In genomic region chr17:75260679-75261335, GRCh38 we compare ENCODE assay signal across 7 cellular contexts. TPM values are rescaled to one million over a fixed set of nuclear protein-coding genes. Genes with fewer than 3 reads are reported as not detected.
DNase-seq lines count a peak whose midpoint lies in the region; ATAC-seq and TF ChIP-seq lines count a peak whose summit lies in the region.

No MANE protein-coding gene starts in this region.

- peaks cover 0 to 34% (median 32%) of the 10 kb centered on the region in 4 donors for H3K4me1 ChIP-seq in sigmoid colon

- intact Hi-C loops in sigmoid colon (cut with DNase I), result loop anchor here (2.0 kb wide), 1 partner anchor 56 kb away; the partner anchor contains the start of gene NUP85

- WGBS in sigmoid colon, 2 donors, result 1 to 2% methylated on average over 31 of the region's 31 CpGs

- H3K27me3 ChIP-seq in sigmoid colon, result no peaks in the 10 kb centered on the region

- H3K36me3 ChIP-seq in sigmoid colon, result peaks cover 7 to 30% (median 15%) of the 10 kb centered on the region in 4 donors

- no peak for TF ChIP-seq CTCF in foreskin fibroblast (IDR thresholded peaks at IDR 0.05; ENCODE audit: low read depth, low read length)
- TF ChIP-seq CTCF in sigmoid colon (IDR thresholded peaks at IDR 0.05), result no peak

- peak; percentile 59 to 69 for DNase-seq in activated CD4-positive, alpha-beta T cell treated with anti-CD3 and anti-CD28 coated beads, Interleukin-2, amount 50 U/mL, for 48 hours
- DNase-seq in foreskin fibroblast (no peak), sigmoid colon (no peak), NCI-H1092 (lab: John Stamatoyannopoulos, UW) (no peak), hippocampal formation (lab: John Stamatoyannopoulos, UW) (no peak)

- TF ChIP-seq POLR2A in sigmoid colon (IDR thresholded peaks at IDR 0.05), result no peak

- H3K27ac ChIP-seq in sigmoid colon, result peak overlapping the region; percentile 87 to 96 (median 94)

- ATAC-seq in GM19395 (IDR thresholded peaks at IDR 0.05; ENCODE audit: unreplicated experiment) (peak; percentile 32), HG03280 (IDR thresholded peaks at IDR 0.05; ENCODE audit: unreplicated experiment) (peak; percentile 24)

- no peak for TF ChIP-seq EP300 in sigmoid colon (IDR thresholded peaks at IDR 0.05)

- H3K4me3 ChIP-seq in foreskin fibroblast (ENCODE audit: low read depth in 1 of 2, low read length in 2 of 2), result peak overlapping the region; percentile 67 to 91
- peak overlapping the region; percentile 72 to 99 (median 92) for H3K4me3 ChIP-seq in sigmoid colon

- no peaks in the 10 kb centered on the region for H3K9me3 ChIP-seq in sigmoid colon

RNA-seq across cellular contexts. Expression of gene GGA3, which starts 0.6 kb away (rescaled TPM):
- total RNA-seq in sigmoid colon, result 10 to 100 TPM; 16.0 to 22.1 (median 17.9) TPM
- 10 to 100 TPM; 10.2 to 35.8 (median 12.0) TPM for polyA plus RNA-seq in sigmoid colon

RNA-seq across cellular contexts. Expression of gene MRPS7, which starts 0.9 kb away (rescaled TPM):
- total RNA-seq in sigmoid colon, result 10 to 100 TPM; 26.6 to 51.5 (median 39.2) TPM
- 10 to 100 TPM; 73.3 to 96.4 (median 73.4) TPM for polyA plus RNA-seq in sigmoid colon

RNA-seq across cellular contexts. Expression of gene MIF4GD, which starts 10.2 kb away (rescaled TPM):
- total RNA-seq in sigmoid colon, result 10 to 100 TPM; 18.1 to 40.7 (median 26.2) TPM
- polyA plus RNA-seq in sigmoid colon, result 10 to 100 TPM; 15.0 to 33.5 (median 19.0) TPM

RNA-seq across cellular contexts. Expression of gene SLC25A19, which starts 28.4 kb away (rescaled TPM):
- 10 to 100 TPM in 3 of 4 donors, 1 to 10 TPM in 1; 8.7 to 19.6 (median 14.7) TPM for total RNA-seq in sigmoid colon
- 10 to 100 TPM in 2 of 3 donors, 1 to 10 TPM in 1; 5.4 to 20.1 (median 12.0) TPM for polyA plus RNA-seq in sigmoid colon

RNA-seq across cellular contexts. Expression of gene NUP85, which starts 55.3 kb away (rescaled TPM):
- 10 to 100 TPM; 21.1 to 32.2 (median 29.7) TPM for total RNA-seq in sigmoid colon
- 10 to 100 TPM; 31.0 to 48.6 (median 42.8) TPM for polyA plus RNA-seq in sigmoid colon

Comparison
In these comparisons a context has a peak if more than half of its experiments do, and no peak if none do; other contexts are left out.
1. DNase-seq: peak in activated CD4-positive, alpha-beta T cell treated with anti-CD3 and anti-CD28 coated beads, Interleukin-2, amount 50 U/mL, for 48 hours (2 of 2); none in foreskin fibroblast (0 of 2), sigmoid colon (single experiment), NCI-H1092 (single experiment) and hippocampal formation (0 of 2).